ENCODE assay signal across 8 cellular contexts in genomic region chr6:110053395-110054240, GRCh38.
DNase-seq lines count a peak whose midpoint lies in the region; ATAC-seq, FAIRE-seq and TF ChIP-seq lines count a peak whose summit lies in the region.

No MANE protein-coding gene starts in this region.

- TF ChIP-seq RAD21 in HCT116 (IDR thresholded peaks at IDR 0.05; ENCODE audit: low read depth) (peak; percentile 86), H1 (IDR thresholded peaks at IDR 0.05 in 1 of 2, conservative IDR thresholded peaks at IDR 0.05 in 1 of 2; ENCODE audit: low read depth in 2 of 2, low read length in 2 of 2) (peak; percentile 90 to 91)

- ATAC-seq in HCT116: peak; percentile 81

- H3K4ac ChIP-seq in H1 (replicated peaks; ENCODE audit: insufficient read length, low read depth, low read length): no peak overlapping the region

- H4K20me1 ChIP-seq in HCT116 (ENCODE audit: insufficient read depth): no peaks in the 10 kb centered on the region
- no peaks in the 10 kb centered on the region for H4K20me1 ChIP-seq in H1 (replicated peaks in 1 of 2; ENCODE audit: control insufficient read depth in 1 of 2, insufficient read depth in 2 of 2, low read length in 2 of 2)

- peak overlapping the region in 1 of 2 donors; percentile 11 for H3K4me3 Mint-ChIP-seq in CD14-positive monocyte

- H3K18ac ChIP-seq in H1 (ENCODE audit: extremely low read depth, low read length): no peak overlapping the region

- peak; percentile 97 for FAIRE-seq in H1 (lab: Jason Lieb, UNC)

- no peak overlapping the region for H2BK5ac ChIP-seq in H1 (ENCODE audit: low read depth, low read length)

- H4K8ac ChIP-seq in H1 (ENCODE audit: extremely low read depth, insufficient read depth, low read length): no peak overlapping the region

- POLR2A ChIA-PET in HCT116 (lab: Charles Lee) (no interaction called here), H1 (lab: Charles Lee; ENCODE audit: partially characterized antibody) (interaction anchor here (1.0 kb wide), 1 partner anchor 9 kb away, joined by 3 read pairs; no protein-coding TSS in a partner anchor)

- no TSS peak for BruUV-seq in HCT116 (replicated peaks; lab: Mats Ljungman, UMichigan)

- peaks cover 4% of the 10 kb centered on the region; the same call in 1 of the 2 replicates for H3K27me3 ChIP-seq in HCT116 (ENCODE audit: insufficient read depth, low read length)
- H3K27me3 ChIP-seq in NT2/D1 (ENCODE audit: insufficient read depth, insufficient read length): no peaks in the 10 kb centered on the region
- H3K27me3 ChIP-seq in H1 (replicated peaks in 1 of 4; ENCODE audit: control insufficient read depth in 3 of 4, extremely low read depth in 1 of 4, insufficient read depth in 3 of 4, low read length in 3 of 4): no peaks in the 10 kb centered on the region

- H2AFZ ChIP-seq in HCT116 (ENCODE audit: low read depth, low read length, poor library complexity, severe bottlenecking) (peak overlapping the region; percentile 51), H1 (ENCODE audit: low read length) (peak overlapping the region; percentile 98)

- H3K9me3 Mint-ChIP-seq in CD14-positive monocyte: no peaks in the 10 kb centered on the region

- no peak overlapping the region for H2BK15ac ChIP-seq in H1 (ENCODE audit: low read length)

- H2AK5ac ChIP-seq in H1 (ENCODE audit: low read depth, low read length): no peak overlapping the region; the same call in 1 of the 2 replicates

- H3K23ac ChIP-seq in H1 (ENCODE audit: insufficient read length): no peak overlapping the region

- H3K23me2 ChIP-seq in H1 (ENCODE audit: low read depth, low read length): no peaks in the 10 kb centered on the region

- no peaks in the 10 kb centered on the region for H3K9me3 ChIP-seq in HCT116 (ENCODE audit: control insufficient read depth in 1 of 2, insufficient read depth in 1 of 2, low read depth in 1 of 2, low read length in 2 of 2)
- no peaks in the 10 kb centered on the region for H3K9me3 ChIP-seq in NT2/D1 (ENCODE audit: insufficient read depth, low read length)
- no peaks in the 10 kb centered on the region for H3K9me3 ChIP-seq in H1 (ENCODE audit: insufficient read depth in 2 of 2, low read depth in 1 of 2, low read length in 1 of 2)

- RAD21 ChIA-PET in HCT116 (lab: Charles Lee; ENCODE audit: low non-redundant PET in 1 of 2, low total read pairs in 2 of 2, uncharacterized antibody in 2 of 2, unreplicated experiment in 2 of 2): interaction anchor here in 1 of 2 experiments (1.6 kb wide), 1 partner anchor 14 kb away, joined by 5 read pairs; no protein-coding TSS in a partner anchor

- TF ChIP-seq CTCF in CD14-positive monocyte (IDR thresholded peaks at IDR 0.05) (peak; percentile 67), HCT116 (IDR thresholded peaks at IDR 0.05 in 2 of 3, conservative IDR thresholded peaks at IDR 0.05 in 1 of 3; ENCODE audit: borderline replicate concordance in 1 of 3, insufficient read depth in 1 of 3, low read depth in 2 of 3, low read length in 2 of 3) (peak; percentile 73 to 87 (median 82)), H1 (IDR thresholded peaks at IDR 0.05; ENCODE audit: control extremely low read depth in 1 of 3, insufficient read depth in 1 of 3, low read depth in 1 of 3, low read length in 3 of 3) (peak in 2 of 3 experiments; percentile 71 to 78; a peak in 3 of 4 replicates)

- no peak overlapping the region for H3K9ac ChIP-seq in HCT116 (ENCODE audit: low read length)
- H3K9ac ChIP-seq in NT2/D1 (ENCODE audit: insufficient read length, low read depth): no peak overlapping the region
- H3K9ac ChIP-seq in H1 (replicated peaks in 1 of 4; ENCODE audit: extremely low read depth in 1 of 4, low read depth in 3 of 4, low read length in 3 of 4): no peak overlapping the region

- H2BK12ac ChIP-seq in H1 (ENCODE audit: low read depth, low read length): no peak overlapping the region

- no peak overlapping the region for H3K14ac ChIP-seq in H1 (ENCODE audit: insufficient read length)

- WGBS in H1 (ENCODE audit: extremely low coverage in 1 of 2, insufficient coverage in 1 of 2, insufficient read length in 1 of 2, insufficient replicate concordance in 2 of 2, low coverage in 1 of 2, low lambda C conversion rate in 2 of 2, missing lambda C conversion rate in 1 of 2), 2 experiments: 36% methylated on average over 5 of the region's 5 CpGs; no CpG with 5 or more reads in 1 of the 2 experiments

- H3K4me2 ChIP-seq in HCT116 (ENCODE audit: low read length) (peak overlapping the region; percentile 34; the same call in 1 of the 2 replicates), H1 (ENCODE audit: insufficient read depth in 1 of 2, low read depth in 2 of 2, low read length in 2 of 2) (peak overlapping the region in 1 of 2 experiments; percentile 8; a peak in 1 of 4 replicates)

- H2BK20ac ChIP-seq in H1 (ENCODE audit: low read length): peak overlapping the region; percentile 94; the same call in 1 of the 2 replicates

- H4K5ac ChIP-seq in H1 (ENCODE audit: insufficient read length, low read depth, low read length): no peak overlapping the region

- no peak overlapping the region for H4K91ac ChIP-seq in H1 (replicated peaks; ENCODE audit: insufficient read length, low read length)

- H3K79me1 ChIP-seq in H1 (ENCODE audit: low read depth, low read length): no peaks in the 10 kb centered on the region

- no peak overlapping the region for H3K27ac Mint-ChIP-seq in CD14-positive monocyte

- DNase-seq in CD14-positive monocyte (ENCODE audit: low spot score) (no peak), HCT116 (ENCODE audit: low read depth, low spot score) (peak; percentile 40), NT2/D1 (ENCODE audit: low read depth, low spot score) (peak; percentile 28), H1 (ENCODE audit: low read depth in 1 of 2, low spot score in 2 of 2) (no peak), medulla oblongata (ENCODE audit: extremely low spot score) (peak; percentile 81), HuH-7.5 (ENCODE audit: low spot score) (no peak), NCI-H187 (lab: John Stamatoyannopoulos, UW) (no peak), islet precursor cell (no peak)

- intact Hi-C loops in CD14-positive monocyte (cut with micrococcal nuclease) (loop anchor here in 1 of 2 donors (5.0 kb wide), 1 partner anchor 346 kb away; no protein-coding TSS in a partner anchor), HCT116 (cut with micrococcal nuclease) (loop anchor here (1.0 to 10.0 kb wide), 4 partner anchors 337 to 869 kb away; no protein-coding TSS in a partner anchor)

- H3K27me3 Mint-ChIP-seq in CD14-positive monocyte (ENCODE audit: low read depth in 3 of 3): peaks cover 0 to 4% (median 2%) of the 10 kb centered on the region in 3 donors

- TF ChIP-seq EP300 in H1 (IDR thresholded peaks at IDR 0.05; ENCODE audit: borderline replicate concordance in 1 of 2, low read depth in 2 of 2, low read length in 2 of 2): no peak

- no peak overlapping the region for H3K56ac ChIP-seq in H1 (replicated peaks; ENCODE audit: insufficient read length, low read depth, low read length)

- no peak overlapping the region for H2BK120ac ChIP-seq in H1 (replicated peaks; ENCODE audit: low read depth, low read length)

- H3K9me2 ChIP-seq in HCT116 (ENCODE audit: insufficient read depth): no peaks in the 10 kb centered on the region

- H3K4me3 ChIP-seq in HCT116 (replicated peaks in 1 of 2; ENCODE audit: low read depth in 1 of 2, low read length in 2 of 2): no peak overlapping the region
- H3K4me3 ChIP-seq in NT2/D1 (ENCODE audit: insufficient read length, low read depth): no peak overlapping the region
- H3K4me3 ChIP-seq in H1 (ENCODE audit: extremely low read depth in 1 of 4, insufficient read depth in 2 of 4, low read depth in 3 of 4, low read length in 4 of 4): no peak overlapping the region

- H3K27ac ChIP-seq in HCT116 (ENCODE audit: low read depth, low read length) (no peak overlapping the region), H1 (ENCODE audit: low read depth, low read length) (no peak overlapping the region)

- no peaks in the 10 kb centered on the region for H3K4me1 ChIP-seq in HCT116 (ENCODE audit: control insufficient read depth in 1 of 2, insufficient read depth in 2 of 2, low read length in 2 of 2)
- H3K4me1 ChIP-seq in NT2/D1 (ENCODE audit: insufficient read depth, insufficient read length): no peaks in the 10 kb centered on the region
- peaks cover 0 to 3% (median 0%) of the 10 kb centered on the region in 4 experiments; a peak in 1 of 7 replicates for H3K4me1 ChIP-seq in H1 (replicated peaks in 1 of 4; ENCODE audit: control insufficient read depth in 3 of 4, insufficient read depth in 4 of 4, low read length in 3 of 4)

- no peaks in the 10 kb centered on the region for H3K36me3 Mint-ChIP-seq in CD14-positive monocyte

- H3K79me2 ChIP-seq in HCT116 (ENCODE audit: insufficient read depth, low read length) (no peaks in the 10 kb centered on the region), H1 (ENCODE audit: control insufficient read depth in 1 of 2, insufficient read depth in 2 of 2, low read length in 2 of 2) (no peaks in the 10 kb centered on the region)

- H3K36me3 ChIP-seq in HCT116 (ENCODE audit: control insufficient read depth in 1 of 2, insufficient read depth in 2 of 2, low read length in 2 of 2): no peaks in the 10 kb centered on the region
- no peaks in the 10 kb centered on the region for H3K36me3 ChIP-seq in NT2/D1 (ENCODE audit: insufficient read depth, insufficient read length, low read length)
- no peaks in the 10 kb centered on the region for H3K36me3 ChIP-seq in H1 (ENCODE audit: control insufficient read depth in 2 of 4, insufficient read depth in 4 of 4, low read length in 3 of 4)

- CTCF ChIA-PET in HCT116 (lab: Charles Lee): interaction anchor here (1.0 to 2.2 kb wide), 3 partner anchors 14 to 458 kb away, joined by 3 to 14 read pairs (median 11); no protein-coding TSS in a partner anchor
- CTCF ChIA-PET in H1 (lab: Charles Lee; ENCODE audit: partially characterized antibody): interaction anchor here (0.6 to 5.0 kb wide), 36 partner anchors 10 to 720 kb away, joined by 3 to 49 read pairs (median 4); partner anchors contain the start of genes DDO and MICAL1

- H3K4me1 Mint-ChIP-seq in CD14-positive monocyte: peaks cover 9% of the 10 kb centered on the region

- no peak for TF ChIP-seq POLR2A in HCT116 (IDR thresholded peaks at IDR 0.05; ENCODE audit: borderline replicate concordance, extremely low read depth, insufficient read depth, insufficient read length)
- TF ChIP-seq POLR2A in H1 (IDR thresholded peaks at IDR 0.05; ENCODE audit: control extremely low read depth in 1 of 2, low read depth in 2 of 2, low read length in 2 of 2): no peak

TF ChIP-seq in HCT116, 20 proteins besides CTCF, POLR2A, EP300 and RAD21 (continues in another document):
- no peak for TF ChIP-seq YY1 (IDR thresholded peaks at IDR 0.05; ENCODE audit: extremely low read depth, insufficient replicate concordance, low read depth, low read length)

TF ChIP-seq in H1, 55 proteins besides CTCF, POLR2A, EP300 and RAD21 (continues in another document):
- TF ChIP-seq RNF2 (IDR thresholded peaks at IDR 0.05; ENCODE audit: borderline replicate concordance, low read depth, low read length, missing control alignments, poor library complexity, severe bottlenecking): no peak
- TF ChIP-seq ASH2L (IDR thresholded peaks at IDR 0.05; ENCODE audit: low read length): no peak
- TF ChIP-seq EGR1 (IDR thresholded peaks at IDR 0.05; ENCODE audit: borderline replicate concordance, low read depth, low read length): 0 out of 2 replicates have a peak, but pooled peaks have one; percentile 13

Comparison
In these comparisons a context has a peak if more than half of its experiments do, and no peak if none do; other contexts are left out.
1. DNase-seq: peak in HCT116 (single experiment), NT2/D1 (single experiment) and medulla oblongata (single experiment); none in CD14-positive monocyte (single experiment), H1 (0 of 2), HuH-7.5 (single experiment), NCI-H187 (0 of 2) and islet precursor cell (single experiment).
2. Peak in every context shown above with its lines, with median percentiles within 50 percentile points of each other: CTCF ChIP-seq.